In the genomic region with DNA sequence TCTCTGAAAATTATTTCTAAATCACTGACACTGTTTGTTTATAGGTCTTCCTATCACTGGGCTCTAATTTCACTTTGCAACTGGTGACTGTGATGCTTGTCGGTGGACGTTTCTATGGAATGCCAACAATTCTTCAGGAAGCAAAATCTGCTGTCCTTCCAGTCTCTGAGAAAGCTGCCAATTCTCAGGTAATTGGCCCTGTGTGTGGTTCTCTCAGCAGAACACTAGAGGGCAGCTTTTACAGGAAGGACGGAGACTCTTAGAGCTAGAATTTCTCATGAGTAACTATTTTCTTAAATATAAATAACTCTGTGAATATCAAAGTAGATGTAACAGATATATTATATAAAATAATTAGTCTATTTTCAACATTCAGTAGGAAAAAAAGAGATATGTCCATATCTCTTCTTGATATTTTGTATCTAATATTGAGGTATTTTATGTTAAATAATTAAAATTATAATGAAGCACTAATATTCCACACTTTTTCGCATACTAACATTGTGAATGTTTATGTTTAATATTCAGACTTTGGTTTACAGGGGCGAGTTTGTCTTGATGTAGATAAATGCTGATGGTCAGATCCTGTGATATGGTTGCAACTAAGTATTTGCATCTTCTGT, we compare ENCODE assay signal across 8 cellular contexts.
A peak's percentile ranks its signal among the peaks of the same experiment; 100 is the strongest.
DNase-seq lines count a peak whose midpoint lies in the region; ATAC-seq and TF ChIP-seq lines count a peak whose summit lies in the region.

No MANE protein-coding gene starts in this region.

- no peak overlapping the region for H3K4me3 ChIP-seq in cardiac muscle cell
- H3K4me3 ChIP-seq in foreskin fibroblast (ENCODE audit: low read depth in 1 of 2, low read length in 2 of 2), result no peak overlapping the region
- H3K4me3 ChIP-seq in smooth muscle cell, result no peak overlapping the region

- no peak overlapping the region for H3K9ac ChIP-seq in smooth muscle cell (ENCODE audit: low read depth)

- no peak overlapping the region for H3K4me2 ChIP-seq in smooth muscle cell

- ATAC-seq in GM21390 (IDR thresholded peaks at IDR 0.05; ENCODE audit: unreplicated experiment), result peak; percentile 82

- intact Hi-C loops in cardiac septum (cut with DNase I), result no loop called here

- no peaks in the 10 kb centered on the region for H3K4me1 ChIP-seq in cardiac muscle cell (ENCODE audit: low read depth)
- H3K4me1 ChIP-seq in smooth muscle cell (ENCODE audit: low read depth), result no peaks in the 10 kb centered on the region

- 25% methylated on average over 5 of the region's 5 CpGs for WGBS in smooth muscle cell (ENCODE audit: low lambda C conversion rate)

- H4K20me1 ChIP-seq in smooth muscle cell (ENCODE audit: low read depth), result no peaks in the 10 kb centered on the region

- H3K9me3 ChIP-seq in cardiac muscle cell (ENCODE audit: low read depth) (no peaks in the 10 kb centered on the region), smooth muscle cell (replicated peaks; ENCODE audit: low read depth) (no peaks in the 10 kb centered on the region)

- no peak overlapping the region for H2AFZ ChIP-seq in smooth muscle cell (ENCODE audit: low read depth)

- no peaks in the 10 kb centered on the region for H3K36me3 ChIP-seq in cardiac muscle cell
- H3K36me3 ChIP-seq in smooth muscle cell (ENCODE audit: low read depth), result no peaks in the 10 kb centered on the region

- peak; percentile 37 to 57 for DNase-seq in cardiac muscle cell (ENCODE audit: low read depth in 1 of 2, low spot score in 1 of 2)
- no peak for DNase-seq in cardiac septum (ENCODE audit: low spot score)
- DNase-seq in HT-29 (ENCODE audit: low spot score), result peak; percentile 57
- DNase-seq in SK-N-DZ (ENCODE audit: low spot score), result peak; percentile 41
- peak; percentile 10 to 50 for DNase-seq in foreskin fibroblast
- DNase-seq in smooth muscle cell (lab: John Stamatoyannopoulos, UW; ENCODE audit: unreplicated experiment), result no peak
- no peak for DNase-seq in stimulated activated CD4-positive, alpha-beta T cell treated with anti-CD3 and anti-CD28 coated beads, Interleukin-4, amount 100 ng/mL, for 4 hours

- H3K27me3 ChIP-seq in cardiac muscle cell (no peaks in the 10 kb centered on the region), smooth muscle cell (ENCODE audit: low read depth) (no peaks in the 10 kb centered on the region)

- H3K27ac ChIP-seq in cardiac muscle cell (no peak overlapping the region), smooth muscle cell (ENCODE audit: low read depth) (no peak overlapping the region)

- peak; percentile 77 for TF ChIP-seq CTCF in cardiac muscle cell (IDR thresholded peaks at IDR 0.05; ENCODE audit: low read depth, low read length)
- TF ChIP-seq CTCF in foreskin fibroblast (IDR thresholded peaks at IDR 0.05; ENCODE audit: low read depth, low read length), result peak; percentile 85
- peak; percentile 82 for TF ChIP-seq CTCF in smooth muscle cell (IDR thresholded peaks at IDR 0.05; ENCODE audit: borderline replicate concordance, insufficient read depth, poor library complexity, severe bottlenecking)

- no peaks in the 10 kb centered on the region for H3F3A ChIP-seq in smooth muscle cell (ENCODE audit: low read depth)

- H3K79me2 ChIP-seq in smooth muscle cell (ENCODE audit: low read depth), result no peaks in the 10 kb centered on the region

Comparison
In these comparisons a context has a peak if more than half of its experiments do, and no peak if none do; other contexts are left out.
1. DNase-seq: peak in cardiac muscle cell (2 of 2), HT-29 (single experiment), SK-N-DZ (single experiment) and foreskin fibroblast (2 of 2); none in cardiac septum (single experiment), smooth muscle cell (single experiment) and stimulated activated CD4-positive, alpha-beta T cell treated with anti-CD3 and anti-CD28 coated beads, Interleukin-4, amount 100 ng/mL, for 4 hours (0 of 2).
2. Peak in every context shown above with its lines, with median percentiles within 50 percentile points of each other: CTCF ChIP-seq.